In genomic region chr17:872843-873242, GRCh38 we compare ENCODE assay signal across 1 cellular context.
TF ChIP-seq lines count a peak whose summit lies in the region.

No MANE protein-coding gene starts in this region.

TF ChIP-seq in K562, 482 proteins besides CTCF, POLR2A, EP300 and RAD21 (continued from another document):
- peak; percentile 55 for TF ChIP-seq ZNF316 (IDR thresholded peaks at IDR 0.05)
- no peak for TF ChIP-seq TGIF2 (CRISPR knock-in tag; IDR thresholded peaks at IDR 0.05)
- TF ChIP-seq IRF2 (CRISPR knock-in tag; IDR thresholded peaks at IDR 0.05), result no peak
- TF ChIP-seq TAF7 (tag; IDR thresholded peaks at IDR 0.05), result no peak
- peak; percentile 27; the same call in 1 of the 2 replicates for TF ChIP-seq MAFF (IDR thresholded peaks at IDR 0.05; ENCODE audit: low read length)
- peak; percentile 41 for TF ChIP-seq MAFG (tag; conservative IDR thresholded peaks at IDR 0.05)
- TF ChIP-seq EP400 (IDR thresholded peaks at IDR 0.05), result no peak
- no peak for TF ChIP-seq HMG20B (CRISPR knock-in tag; IDR thresholded peaks at IDR 0.05)
